1 cellular context compared by ENCODE assay signal in the genomic region with DNA sequence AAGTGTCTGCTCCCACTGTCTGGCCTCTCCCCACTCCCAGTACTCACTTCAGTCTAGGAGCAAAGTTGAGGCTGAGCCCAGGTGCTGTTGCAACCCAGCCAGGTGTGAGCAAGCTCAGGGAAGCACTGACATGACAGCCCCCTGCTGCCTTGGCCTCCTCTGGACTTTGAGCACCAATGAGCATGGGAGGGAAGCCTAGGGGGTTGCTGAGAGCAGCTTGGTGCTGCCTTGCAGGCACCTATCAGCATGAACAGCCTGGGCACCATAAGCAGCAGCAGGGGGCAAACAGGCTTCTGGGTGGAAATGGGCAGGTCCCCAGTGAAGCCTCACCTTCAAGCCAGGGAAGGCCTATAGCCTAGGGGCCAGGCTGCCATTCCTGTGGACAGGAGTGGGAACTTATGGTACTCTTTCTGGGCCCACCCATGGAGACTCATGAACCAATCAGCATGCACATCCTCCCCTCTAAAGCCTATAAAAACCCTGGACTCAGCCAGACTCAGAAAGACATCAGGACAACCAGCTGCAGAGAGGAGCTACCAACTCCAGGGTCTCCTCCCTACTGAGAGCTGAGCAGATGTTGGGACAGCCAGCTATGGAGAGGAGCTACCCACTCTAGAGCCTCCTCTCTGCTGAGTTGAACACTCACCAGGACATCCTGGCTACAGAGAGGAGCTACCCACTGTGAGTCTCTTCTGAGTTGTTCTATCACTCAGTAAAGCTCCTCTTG.
A peak's percentile ranks its signal among the peaks of the same experiment; 100 is the strongest.
TF ChIP-seq lines count a peak whose summit lies in the region.

No MANE protein-coding gene starts in this region.

TF ChIP-seq in K562, 482 proteins besides CTCF, POLR2A, EP300 and RAD21:
- no peak for TF ChIP-seq COPS2 (conservative IDR thresholded peaks at IDR 0.05)
- TF ChIP-seq SAFB2 (IDR thresholded peaks at IDR 0.05; ENCODE audit: borderline replicate concordance, low read depth, low read length, severe bottlenecking), result no peak
- TF ChIP-seq, protein P1, sequence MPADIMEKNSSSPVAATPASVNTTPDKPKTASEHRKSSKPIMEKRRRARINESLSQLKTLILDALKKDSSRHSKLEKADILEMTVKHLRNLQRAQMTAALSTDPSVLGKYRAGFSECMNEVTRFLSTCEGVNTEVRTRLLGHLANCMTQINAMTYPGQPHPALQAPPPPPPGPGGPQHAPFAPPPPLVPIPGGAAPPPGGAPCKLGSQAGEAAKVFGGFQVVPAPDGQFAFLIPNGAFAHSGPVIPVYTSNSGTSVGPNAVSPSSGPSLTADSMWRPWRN (IDR thresholded peaks at IDR 0.05; ENCODE audit: low read depth), result no peak
- peak in 1 of 2 experiments; percentile 75; a peak in 1 of 3 replicates for TF ChIP-seq CBX3 (IDR thresholded peaks at IDR 0.05; ENCODE audit: borderline replicate concordance in 1 of 2, low read length in 2 of 2)
- peak in 1 of 2 experiments; percentile 26; a peak in 1 of 4 replicates for TF ChIP-seq TRIM24 (IDR thresholded peaks at IDR 0.05)
- no peak for TF ChIP-seq CBX5 (IDR thresholded peaks at IDR 0.05; ENCODE audit: borderline replicate concordance, low read depth)
- TF ChIP-seq MXD1 (CRISPR knock-in tag; IDR thresholded peaks at IDR 0.05; ENCODE audit: borderline replicate concordance, poor library complexity, severe bottlenecking), result no peak
- no peak for TF ChIP-seq EWSR1 (IDR thresholded peaks at IDR 0.05; ENCODE audit: borderline replicate concordance, low read depth, partially characterized antibody)
- no peak for TF ChIP-seq ZNF780A (CRISPR knock-in tag; IDR thresholded peaks at IDR 0.05)
- no peak for TF ChIP-seq SMAD2 (IDR thresholded peaks at IDR 0.05; ENCODE audit: low read depth, low read length)
- TF ChIP-seq TRIM28 (IDR thresholded peaks at IDR 0.05), result 0 out of 2 replicates have a peak, but pooled peaks have one; percentile 55
- TF ChIP-seq ZNF280A (IDR thresholded peaks at IDR 0.05; ENCODE audit: low read depth, partially characterized antibody), result peak; percentile 64
- no peak for TF ChIP-seq PHF8 (IDR thresholded peaks at IDR 0.05; ENCODE audit: borderline replicate concordance, low read length)
- no peak for TF ChIP-seq VEZF1 (CRISPR knock-in tag; IDR thresholded peaks at IDR 0.05)
- no peak for TF ChIP-seq CCAR2 (IDR thresholded peaks at IDR 0.05; ENCODE audit: low read depth, low read length)
- TF ChIP-seq, protein P2, sequence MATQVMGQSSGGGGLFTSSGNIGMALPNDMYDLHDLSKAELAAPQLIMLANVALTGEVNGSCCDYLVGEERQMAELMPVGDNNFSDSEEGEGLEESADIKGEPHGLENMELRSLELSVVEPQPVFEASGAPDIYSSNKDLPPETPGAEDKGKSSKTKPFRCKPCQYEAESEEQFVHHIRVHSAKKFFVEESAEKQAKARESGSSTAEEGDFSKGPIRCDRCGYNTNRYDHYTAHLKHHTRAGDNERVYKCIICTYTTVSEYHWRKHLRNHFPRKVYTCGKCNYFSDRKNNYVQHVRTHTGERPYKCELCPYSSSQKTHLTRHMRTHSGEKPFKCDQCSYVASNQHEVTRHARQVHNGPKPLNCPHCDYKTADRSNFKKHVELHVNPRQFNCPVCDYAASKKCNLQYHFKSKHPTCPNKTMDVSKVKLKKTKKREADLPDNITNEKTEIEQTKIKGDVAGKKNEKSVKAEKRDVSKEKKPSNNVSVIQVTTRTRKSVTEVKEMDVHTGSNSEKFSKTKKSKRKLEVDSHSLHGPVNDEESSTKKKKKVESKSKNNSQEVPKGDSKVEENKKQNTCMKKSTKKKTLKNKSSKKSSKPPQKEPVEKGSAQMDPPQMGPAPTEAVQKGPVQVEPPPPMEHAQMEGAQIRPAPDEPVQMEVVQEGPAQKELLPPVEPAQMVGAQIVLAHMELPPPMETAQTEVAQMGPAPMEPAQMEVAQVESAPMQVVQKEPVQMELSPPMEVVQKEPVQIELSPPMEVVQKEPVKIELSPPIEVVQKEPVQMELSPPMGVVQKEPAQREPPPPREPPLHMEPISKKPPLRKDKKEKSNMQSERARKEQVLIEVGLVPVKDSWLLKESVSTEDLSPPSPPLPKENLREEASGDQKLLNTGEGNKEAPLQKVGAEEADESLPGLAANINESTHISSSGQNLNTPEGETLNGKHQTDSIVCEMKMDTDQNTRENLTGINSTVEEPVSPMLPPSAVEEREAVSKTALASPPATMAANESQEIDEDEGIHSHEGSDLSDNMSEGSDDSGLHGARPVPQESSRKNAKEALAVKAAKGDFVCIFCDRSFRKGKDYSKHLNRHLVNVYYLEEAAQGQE (CRISPR knock-in tag; IDR thresholded peaks at IDR 0.05; ENCODE audit: low read depth), result no peak
- no peak for TF ChIP-seq FOS (IDR thresholded peaks at IDR 0.05; ENCODE audit: extremely low read depth, insufficient read length)
